Comparison of ENCODE assay signal across 8 cellular contexts in genomic region chr12:116559080-116559329, GRCh38. TPM values are rescaled to one million over a fixed set of nuclear protein-coding genes. Genes with fewer than 3 reads are reported as not detected.
DNase-seq lines count a peak whose midpoint lies in the region; ATAC-seq and TF ChIP-seq lines count a peak whose summit lies in the region.

No MANE protein-coding gene starts in this region.

- H4K20me1 ChIP-seq in BLaER1 treated with 17β-estradiol and CSF1 and Interleukin-3, amounts not matched to agents 10 nM and 100 nM: no peaks in the 10 kb centered on the region
- no peaks in the 10 kb centered on the region for H4K20me1 ChIP-seq in neural progenitor cell (ENCODE audit: low read depth)

- peaks cover 54 to 76% (median 73%) of the 10 kb centered on the region in 10 experiments for H3K4me1 ChIP-seq in BLaER1 treated with 17β-estradiol and CSF1 and Interleukin-3, amounts not matched to agents 10 nM and 100 nM
- H3K4me1 ChIP-seq in neural progenitor cell: peaks cover 18% of the 10 kb centered on the region

- peak overlapping the region; percentile 80 to 99 (median 92) for H3K9ac ChIP-seq in BLaER1 treated with 17β-estradiol and CSF1 and Interleukin-3, amounts not matched to agents 10 nM and 100 nM
- H3K9ac ChIP-seq in neural progenitor cell: no peak overlapping the region

- H3K79me2 ChIP-seq in neural progenitor cell (ENCODE audit: low read depth): no peaks in the 10 kb centered on the region

- H2AFZ ChIP-seq in neural progenitor cell (replicated peaks): peak overlapping the region; percentile 91

- ATAC-seq in GM19043 (IDR thresholded peaks at IDR 0.05; ENCODE audit: low read depth, unreplicated experiment) (peak; percentile 47), HG03139 (IDR thresholded peaks at IDR 0.05; ENCODE audit: unreplicated experiment) (peak; percentile 49)

- intact Hi-C loops in activated T-helper 1 cell treated with anti-CD3 and anti-CD28 coated beads, Interleukin-12 subunit alpha, Interleukin-12 subunit beta, Interleukin-2, Interleukin-4 antibody, amounts not matched to agents 30 ng/mL and 10 ng/mL and 1 ng/mL, durations not matched to agents 14 hours and 24 hours and 36 hours (cut with micrococcal nuclease): loop anchor here (1.0 to 10.0 kb wide), 9 partner anchors 21 to 499 kb away; partner anchors contain the start of gene MED13L

- peaks cover 38% of the 10 kb centered on the region for H3K4me1 Mint-ChIP-seq in activated T-helper 1 cell treated with anti-CD3 and anti-CD28 coated beads, Interleukin-12 subunit alpha, Interleukin-12 subunit beta, Interleukin-2, Interleukin-4 antibody, amounts not matched to agents 30 ng/mL and 10 ng/mL and 1 ng/mL, durations not matched to agents 14 hours and 24 hours and 36 hours (ENCODE audit: low read depth)
- peaks cover 22% of the 10 kb centered on the region for H3K4me1 Mint-ChIP-seq in neural progenitor cell

- H3K27ac Mint-ChIP-seq in activated T-helper 1 cell treated with anti-CD3 and anti-CD28 coated beads, Interleukin-12 subunit alpha, Interleukin-12 subunit beta, Interleukin-2, Interleukin-4 antibody, amounts not matched to agents 30 ng/mL and 10 ng/mL and 1 ng/mL, durations not matched to agents 14 hours and 24 hours and 36 hours: peak overlapping the region; percentile 94
- peak overlapping the region; percentile 96 for H3K27ac Mint-ChIP-seq in neural progenitor cell

- H3K4me3 Mint-ChIP-seq in activated T-helper 1 cell treated with anti-CD3 and anti-CD28 coated beads, Interleukin-12 subunit alpha, Interleukin-12 subunit beta, Interleukin-2, Interleukin-4 antibody, amounts not matched to agents 30 ng/mL and 10 ng/mL and 1 ng/mL, durations not matched to agents 14 hours and 24 hours and 36 hours: peak overlapping the region; percentile 65
- H3K4me3 Mint-ChIP-seq in neural progenitor cell: no peak overlapping the region

- no peak for TF ChIP-seq CTCF in neural progenitor cell (IDR thresholded peaks at IDR 0.05)

- H3K9me3 ChIP-seq in BLaER1 treated with 17β-estradiol and CSF1 and Interleukin-3, amounts not matched to agents 10 nM and 100 nM (replicated peaks in 1 of 11): peaks cover 15 to 23% (median 21%) of the 10 kb centered on the region in 11 experiments
- peaks cover 10% of the 10 kb centered on the region for H3K9me3 ChIP-seq in neural progenitor cell (ENCODE audit: low read depth)

- peak overlapping the region; percentile 36 to 74 (median 60) for H3K4me3 ChIP-seq in BLaER1 treated with 17β-estradiol and CSF1 and Interleukin-3, amounts not matched to agents 10 nM and 100 nM
- H3K4me3 ChIP-seq in neural progenitor cell: no peak overlapping the region

- no peaks in the 10 kb centered on the region for H3K27me3 ChIP-seq in BLaER1 treated with 17β-estradiol and CSF1 and Interleukin-3, amounts not matched to agents 10 nM and 100 nM
- H3K27me3 ChIP-seq in neural progenitor cell: no peaks in the 10 kb centered on the region

- peaks cover 6% of the 10 kb centered on the region for H3K27me3 Mint-ChIP-seq in activated T-helper 1 cell treated with anti-CD3 and anti-CD28 coated beads, Interleukin-12 subunit alpha, Interleukin-12 subunit beta, Interleukin-2, Interleukin-4 antibody, amounts not matched to agents 30 ng/mL and 10 ng/mL and 1 ng/mL, durations not matched to agents 14 hours and 24 hours and 36 hours (ENCODE audit: insufficient read depth)
- peaks cover 2% of the 10 kb centered on the region for H3K27me3 Mint-ChIP-seq in neural progenitor cell (ENCODE audit: insufficient read depth, low read depth)

- H3F3A ChIP-seq in neural progenitor cell (ENCODE audit: low read depth): peaks cover 19% of the 10 kb centered on the region

- H3K36me3 Mint-ChIP-seq in activated T-helper 1 cell treated with anti-CD3 and anti-CD28 coated beads, Interleukin-12 subunit alpha, Interleukin-12 subunit beta, Interleukin-2, Interleukin-4 antibody, amounts not matched to agents 30 ng/mL and 10 ng/mL and 1 ng/mL, durations not matched to agents 14 hours and 24 hours and 36 hours (ENCODE audit: low read depth): peaks cover 5% of the 10 kb centered on the region
- H3K36me3 Mint-ChIP-seq in neural progenitor cell: peaks cover under 1% of the 10 kb centered on the region

- H3K36me3 ChIP-seq in BLaER1 treated with 17β-estradiol and CSF1 and Interleukin-3, amounts not matched to agents 10 nM and 100 nM: peaks cover 0 to 4% (median 0%) of the 10 kb centered on the region in 11 experiments; a peak in 1 of 22 replicates
- no peaks in the 10 kb centered on the region for H3K36me3 ChIP-seq in neural progenitor cell

- peak overlapping the region; percentile 81 to 99 (median 92) for H3K4me2 ChIP-seq in BLaER1 treated with 17β-estradiol and CSF1 and Interleukin-3, amounts not matched to agents 10 nM and 100 nM
- H3K4me2 ChIP-seq in neural progenitor cell: peak overlapping the region; percentile 50

- peak overlapping the region; percentile 85 to 100 (median 99) for H3K27ac ChIP-seq in BLaER1 treated with 17β-estradiol and CSF1 and Interleukin-3, amounts not matched to agents 10 nM and 100 nM
- no peak overlapping the region for H3K27ac ChIP-seq in neural progenitor cell

- no peak for DNase-seq in activated T-helper 1 cell treated with anti-CD3 and anti-CD28 coated beads, Interleukin-12 subunit alpha, Interleukin-12 subunit beta, Interleukin-2, Interleukin-4 antibody, amounts not matched to agents 30 ng/mL and 10 ng/mL and 1 ng/mL, durations not matched to agents 14 hours and 24 hours and 36 hours (ENCODE audit: low spot score)
- DNase-seq in neural progenitor cell (ENCODE audit: low spot score) (no peak), dermis blood vessel endothelial cell (no peak), NCI-H1417 (lab: John Stamatoyannopoulos, UW) (no peak), kidney glomerular epithelial cell (lab: John Stamatoyannopoulos, UW) (no peak)

- peaks cover 13% of the 10 kb centered on the region for H3K9me3 Mint-ChIP-seq in activated T-helper 1 cell treated with anti-CD3 and anti-CD28 coated beads, Interleukin-12 subunit alpha, Interleukin-12 subunit beta, Interleukin-2, Interleukin-4 antibody, amounts not matched to agents 30 ng/mL and 10 ng/mL and 1 ng/mL, durations not matched to agents 14 hours and 24 hours and 36 hours
- H3K9me3 Mint-ChIP-seq in neural progenitor cell: peaks cover 10% of the 10 kb centered on the region

RNA-seq across cellular contexts. Expression of gene MAP1LC3B2, which starts 0.2 kb away (rescaled TPM):
- total RNA-seq in activated T-helper 1 cell treated with anti-CD3 and anti-CD28 coated beads, Interleukin-12 subunit alpha, Interleukin-12 subunit beta, Interleukin-2, Interleukin-4 antibody, amounts not matched to agents 30 ng/mL and 10 ng/mL and 1 ng/mL, durations not matched to agents 14 hours and 24 hours and 36 hours: 0.49 and 0.57 TPM in 2 replicates
- total RNA-seq in neural progenitor cell (ENCODE audit: low replicate concordance) (0.39 and 1.5 TPM in 2 replicates), dermis blood vessel endothelial cell (0.19 TPM in 1 of 2 replicates, not detected in the other)
